Comparison of ENCODE assay signal across 21 cellular contexts in the genomic region with DNA sequence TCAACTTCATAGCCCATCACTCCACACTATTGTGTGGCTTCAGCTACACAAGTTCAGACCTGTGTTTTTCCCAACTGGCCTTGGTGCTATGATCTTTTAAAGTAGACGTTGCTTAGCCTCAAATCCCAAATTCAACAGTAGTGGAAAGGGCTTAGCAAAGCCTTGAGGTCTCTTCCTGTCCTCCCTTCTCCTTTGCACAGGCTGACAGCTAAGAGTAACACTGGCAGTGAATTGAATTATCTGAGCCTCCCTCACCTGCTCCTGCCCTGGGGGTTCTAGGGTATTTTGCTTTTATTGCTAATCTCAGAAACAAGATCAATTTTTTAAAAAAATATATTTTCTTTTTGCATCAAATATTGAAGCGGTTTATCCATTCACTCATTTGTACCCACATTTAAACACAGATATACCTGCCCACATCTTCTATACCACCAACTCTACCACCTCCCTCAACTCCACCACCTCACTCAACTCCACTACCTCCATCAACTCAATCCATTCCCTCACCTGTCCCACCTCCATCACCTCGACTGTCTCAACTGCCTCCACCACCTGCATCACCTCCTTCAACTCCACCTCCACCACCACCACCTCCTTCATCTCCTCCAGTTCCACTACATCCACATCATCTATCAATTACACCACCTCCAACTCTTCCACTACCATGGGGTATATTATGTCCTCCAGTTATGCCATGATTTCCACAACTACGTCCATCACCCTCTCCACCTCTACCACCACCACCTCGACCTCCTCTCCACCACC. TPM values are rescaled to one million over a fixed set of nuclear protein-coding genes. Genes with fewer than 3 reads are reported as not detected.
DNase-seq lines count a peak whose midpoint lies in the region; ATAC-seq, FAIRE-seq and TF ChIP-seq lines count a peak whose summit lies in the region.
"Had no signal": no experiment of that assay in that cellular context is flagged by ENCODE, and none has a peak within 500 bp of the region (broad histone marks: within the 10 kb centered on the region; RNA-seq: fewer than 3 reads in every experiment).

No MANE protein-coding gene starts in this region.

- H3K4me2 ChIP-seq in HepG2 (ENCODE audit: low read depth, low read length) = no peak overlapping the region
- H3K4me2 ChIP-seq: A549 had no signal

- H3K27ac Mint-ChIP-seq in nephron = no peak overlapping the region
- no peak overlapping the region for H3K27ac Mint-ChIP-seq in effector memory CD8-positive, alpha-beta T cell
- H3K27ac Mint-ChIP-seq: CD4-positive, alpha-beta memory T cell had no signal

- H3K36me3 ChIP-seq in HepG2 (replicated peaks in 1 of 2; ENCODE audit: control insufficient read depth in 1 of 2, insufficient read depth in 2 of 2, low read length in 2 of 2) = no peaks in the 10 kb centered on the region
- no peaks in the 10 kb centered on the region for H3K36me3 ChIP-seq in right lobe of liver

- peaks cover 6% of the 10 kb centered on the region for H3K4me1 Mint-ChIP-seq in nephron
- H3K4me1 Mint-ChIP-seq in effector memory CD8-positive, alpha-beta T cell (ENCODE audit: low read depth in 2 of 2) = peaks cover 0 to 7% of the 10 kb centered on the region in 2 donors

- POLR2A ChIA-PET in HepG2 (lab: Yijun Ruan, JAX) = no interaction called here

- H3K9me3 Mint-ChIP-seq in nephron = no peaks in the 10 kb centered on the region
- H3K9me3 Mint-ChIP-seq in effector memory CD8-positive, alpha-beta T cell = no peaks in the 10 kb centered on the region

- H3K79me2 ChIP-seq in HepG2 (ENCODE audit: insufficient read depth, low read length) = no peaks in the 10 kb centered on the region

- no peak for TF ChIP-seq RAD21 in HepG2 (CRISPR knock-in tag; IDR thresholded peaks at IDR 0.05)

- TF ChIP-seq EP300 in HepG2 (IDR thresholded peaks at IDR 0.05; ENCODE audit: low read depth in 2 of 2, low read length in 2 of 2) (no peak), HepG2 (CRISPR knock-in tag; IDR thresholded peaks at IDR 0.05; ENCODE audit: borderline replicate concordance) (no peak)

- H3K27me3 Mint-ChIP-seq in nephron (ENCODE audit: low read depth) = peaks cover 79% of the 10 kb centered on the region
- peaks cover 66 to 89% of the 10 kb centered on the region in 2 donors for H3K27me3 Mint-ChIP-seq in effector memory CD8-positive, alpha-beta T cell

- DNase-seq in HepG2 (ENCODE audit: low spot score) (no peak), right lobe of liver (no peak), posterior vena cava (ENCODE audit: low spot score) (peak; percentile 14), KBM-7 (no peak), NCI-H1436 treated with DMSO at 0.1 percent for 48 hours (lab: John Stamatoyannopoulos, UW) (no peak)
- DNase-seq in effector memory CD8-positive, alpha-beta T cell = no peak
- DNase-seq: AML-193; CD4-positive, alpha-beta memory T cell; DMS153; DMS79; GDM1; GOT3; H7 had no signal

- no TSS peak for BruUV-seq in HepG2 (replicated peaks; lab: Mats Ljungman, UMichigan)

- 2% methylated on average over 5 of the region's 5 CpGs for WGBS in HepG2 (ENCODE audit: low lambda C conversion rate)
- WGBS in right lobe of liver (ENCODE audit: insufficient coverage, low coverage, low lambda C conversion rate, missing lambda C conversion rate) = 79% methylated on average over 4 of the region's 5 CpGs

- TF ChIP-seq CTCF in HepG2 (CRISPR knock-in tag; IDR thresholded peaks at IDR 0.05) (no peak), right lobe of liver (IDR thresholded peaks at IDR 0.05) (no peak), nephron (IDR thresholded peaks at IDR 0.05; ENCODE audit: unreplicated experiment in 3 of 3) (no peak)

- peak overlapping the region; percentile 2 to 60 (median 28) for H3K4me3 Mint-ChIP-seq in nephron
- H3K4me3 Mint-ChIP-seq in effector memory CD8-positive, alpha-beta T cell = no peak overlapping the region

- in situ Hi-C loops in HepG2 (cut with HindIII; ENCODE audit: extremely low pct_ligation_motif_present, low pct_unique_long_range_greater_than_20kb) (no loop called here), KBM-7 (cut with MboI; ENCODE audit: low pct_unique_long_range_greater_than_20kb, low sequenced_read_pairs) (no loop called here)

- H3K27me3 ChIP-seq in HepG2 (ENCODE audit: control insufficient read depth in 1 of 2, insufficient read depth in 2 of 2, low read length in 2 of 2) (peaks cover 3 to 36% of the 10 kb centered on the region in 2 experiments; a peak in 4 of 5 replicates), right lobe of liver (peaks cover 0 to 7% of the 10 kb centered on the region in 2 donors)

- H3K9me3 ChIP-seq in HepG2 (ENCODE audit: low read length) = no peaks in the 10 kb centered on the region
- H3K9me3 ChIP-seq in right lobe of liver = no peaks in the 10 kb centered on the region
- H3K9me3 ChIP-seq: A549 had no signal

- H3K4me1 ChIP-seq in HepG2 (ENCODE audit: insufficient read depth, low read length) (peaks cover 19% of the 10 kb centered on the region), right lobe of liver (peaks cover 0 to 12% (median 3%) of the 10 kb centered on the region in 4 donors)

- H3K4me3 ChIP-seq in HepG2 (replicated peaks in 1 of 3; ENCODE audit: insufficient read depth in 1 of 3, low read depth in 2 of 3, low read length in 3 of 3) = no peak overlapping the region
- H3K4me3 ChIP-seq in right lobe of liver = no peak overlapping the region
- H3K4me3 ChIP-seq: A549 had no signal

- CTCF ChIA-PET in HepG2 (lab: Yijun Ruan, JAX; ENCODE audit: low intra/inter-chr PET ratio, low total read pairs) = no interaction called here

- no peak overlapping the region for H2AFZ ChIP-seq in HepG2 (ENCODE audit: low read length)

- no peak overlapping the region for H3K9ac ChIP-seq in HepG2 (ENCODE audit: insufficient read depth, low read depth, low read length)

- H3K27ac ChIP-seq in HepG2 (ENCODE audit: extremely low read length, insufficient read depth, low read length) (no peak overlapping the region), right lobe of liver (no peak overlapping the region)
- H3K27ac ChIP-seq: 22Rv1, A549, C4-2B had no signal

- TF ChIP-seq POLR2A in HepG2 (IDR thresholded peaks at IDR 0.05; ENCODE audit: insufficient read depth in 1 of 2, low read depth in 2 of 2, low read length in 2 of 2) (no peak), right lobe of liver (IDR thresholded peaks at IDR 0.05) (no peak)

- ATAC-seq in HepG2 = no peak
- ATAC-seq in right lobe of liver = no peak
- no peak for ATAC-seq in GM18858 (IDR thresholded peaks at IDR 0.05; ENCODE audit: unreplicated experiment)
- no peak for ATAC-seq in effector memory CD8-positive, alpha-beta T cell (replicated peaks)
- ATAC-seq: A549, HCT116 had no signal

- H3K36me3 Mint-ChIP-seq in nephron (ENCODE audit: low read depth) = no peaks in the 10 kb centered on the region
- H3K36me3 Mint-ChIP-seq in effector memory CD8-positive, alpha-beta T cell (ENCODE audit: insufficient read depth) = no peaks in the 10 kb centered on the region
- H3K36me3 Mint-ChIP-seq: CD4-positive, alpha-beta memory T cell had no signal

- FAIRE-seq in HepG2 (lab: Jason Lieb, UNC) = no peak
- FAIRE-seq: A549 had no signal

- intact Hi-C loops in HepG2 (cut with micrococcal nuclease; ENCODE audit: unreplicated experiment) (no loop called here), right lobe of liver (cut with DNase I) (no loop called here), posterior vena cava (cut with DNase I) (no loop called here)

- no peaks in the 10 kb centered on the region for H4K20me1 ChIP-seq in HepG2 (ENCODE audit: insufficient read depth, low read length)

TF ChIP-seq in HepG2, 621 proteins besides CTCF, POLR2A, EP300 and RAD21:
- TF ChIP-seq NONO (IDR thresholded peaks at IDR 0.05) (0 out of 2 replicates have a peak, but pooled peaks have one; percentile 33), NONO (CRISPR knock-in tag; conservative IDR thresholded peaks at IDR 0.05) (no peak), NFIB (CRISPR knock-in tag; IDR thresholded peaks at IDR 0.05; ENCODE audit: borderline replicate concordance) (no peak)
TF ChIP-seq in HepG2: peak in this region for 1.

RNA-seq across cellular contexts. Expression of gene FGD5, which starts 10.1 kb away (rescaled TPM):
- total RNA-seq in HepG2 (2016; rRNA removed; fragmentation: Illumina TruSeq; extraction: Trizol) (not detected in 2 replicates), right lobe of liver (1 to 10 TPM; 3.4 to 8.9 (median 5.9) TPM), posterior vena cava (10 to 100 TPM; 34.7 to 35.4 TPM)
- total RNA-seq in HepG2 (2016; cell fraction: cytosol; rRNA removed; fragmentation: Illumina TruSeq; extraction: Trizol; ENCODE audit: low read depth) = not detected in 2 replicates
- not detected in 2 replicates for total RNA-seq in HepG2 (2016; cell fraction: insoluble cytoplasmic fraction; rRNA removed; fragmentation: Illumina TruSeq; extraction: Trizol)
- not detected in 2 replicates for total RNA-seq in HepG2 (2016; cell fraction: membrane; rRNA removed; fragmentation: Illumina TruSeq; extraction: Trizol)
- not detected in 2 replicates for total RNA-seq in HepG2 (2016; cell fraction: nucleus; rRNA removed; fragmentation: Illumina TruSeq; extraction: Trizol)
- polyA plus RNA-seq in HepG2 (2011; rRNA removed) = 0.17 TPM in 1 of 2 replicates, not detected in the other
- polyA plus RNA-seq in HepG2 (2011; cell fraction: cytosol; rRNA removed) = 0.01 and 0.04 TPM in 2 replicates
- polyA plus RNA-seq in HepG2 (2011; cell fraction: nucleus; rRNA removed) = 0.09 and 0.10 TPM in 2 replicates
- polyA plus RNA-seq in HepG2 (2012) = 0.08 and 0.20 TPM in 2 replicates
- polyA plus RNA-seq in HepG2 (2016; cell fraction: cytosol; fragmentation: Illumina TruSeq; extraction: Trizol; ENCODE audit: low read depth) = not detected in 2 replicates
- polyA plus RNA-seq in HepG2 (2016; cell fraction: insoluble cytoplasmic fraction; fragmentation: Illumina TruSeq; extraction: Trizol; ENCODE audit: low read depth) = not detected in 2 replicates
- polyA plus RNA-seq in HepG2 (2016; cell fraction: membrane; fragmentation: Illumina TruSeq; extraction: Trizol; ENCODE audit: low read depth) = not detected in 2 replicates
- polyA plus RNA-seq in HepG2 (2016; cell fraction: nucleus; fragmentation: Illumina TruSeq; extraction: Trizol; ENCODE audit: insufficient read depth, low read depth) = not detected in 2 replicates
- 0.44 TPM in 1 of 2 replicates, not detected in the other for polyA minus RNA-seq in HepG2 (2011; rRNA and poly(A)+ RNA removed; ENCODE audit: low replicate concordance)
- not detected in 2 replicates for polyA minus RNA-seq in HepG2 (2011; cell fraction: cytosol; rRNA and poly(A)+ RNA removed)
- polyA minus RNA-seq in HepG2 (2011; cell fraction: nucleus; rRNA and poly(A)+ RNA removed) = 0.25 and 0.39 TPM in 2 replicates
- total RNA-seq: HT-29 had no signal
- polyA plus RNA-seq: BJ; CD4-positive, alpha-beta memory T cell had no signal

Comparison
In these comparisons a context has a peak if more than half of its experiments do, and no peak if none do; other contexts are left out.
1. H3K4me3 Mint-ChIP-seq: peak in nephron (3 of 3); none in effector memory CD8-positive, alpha-beta T cell (0 of 2).